9 cellular contexts compared by ENCODE assay signal in genomic region chrX:43349363-43349762, GRCh38.
A peak's percentile ranks its signal among the peaks of the same experiment; 100 is the strongest.
DNase-seq lines count a peak whose midpoint lies in the region; ATAC-seq, FAIRE-seq and TF ChIP-seq lines count a peak whose summit lies in the region.
"Had no signal": no experiment of that assay in that cellular context is flagged by ENCODE, and none has a peak within 500 bp of the region (broad histone marks: within the 10 kb centered on the region; RNA-seq: fewer than 3 reads in every experiment).

No MANE protein-coding gene starts in this region.

- DNase-seq in AG09309 (ENCODE audit: low read depth) (no peak), GM12891 (ENCODE audit: insufficient read length, low spot score) (no peak), RKO (ENCODE audit: low spot score) (peak; percentile 52), bronchial epithelial cell (ENCODE audit: low read depth) (peak; percentile 51), mucosa of gallbladder (ENCODE audit: low spot score) (peak; percentile 37), cortex of kidney (lab: John Stamatoyannopoulos, UW) (no peak)

- H3K36me3 ChIP-seq in bronchial epithelial cell (ENCODE audit: control insufficient read depth, insufficient read depth, low read length), result no peaks in the 10 kb centered on the region

- TF ChIP-seq CTCF in AG09309 (IDR thresholded peaks at IDR 0.05; ENCODE audit: control insufficient read depth, insufficient read depth, low read depth, low read length, missing control alignments), result peak; percentile 62
- peak; percentile 67 for TF ChIP-seq CTCF in bronchial epithelial cell (IDR thresholded peaks at IDR 0.05; ENCODE audit: insufficient read depth, low read length, severe bottlenecking)

- TF ChIP-seq POLR2A in GM12891 (IDR thresholded peaks at IDR 0.05; ENCODE audit: low read depth, low read length), result no peak

- ATAC-seq in HG03064 (IDR thresholded peaks at IDR 0.05; ENCODE audit: low read depth, unreplicated experiment), result peak; percentile 63
- ATAC-seq in GM18517 (IDR thresholded peaks at IDR 0.05; ENCODE audit: unreplicated experiment), result no peak

- no peak overlapping the region for H3K4me3 ChIP-seq in AG09309 (ENCODE audit: control insufficient read depth, low read depth, low read length)
- H3K4me3 ChIP-seq in bronchial epithelial cell (ENCODE audit: low read depth, low read length), result no peak overlapping the region

- FAIRE-seq in GM12891 (lab: Jason Lieb, UNC) (peak; percentile 82), bronchial epithelial cell (lab: Jason Lieb, UNC) (peak; percentile 80)
- FAIRE-seq: islet of Langerhans had no signal

- H3K27me3 ChIP-seq in bronchial epithelial cell (ENCODE audit: control insufficient read depth, insufficient read depth, low read length), result no peaks in the 10 kb centered on the region

TF ChIP-seq in GM12891, 5 proteins besides CTCF, POLR2A, EP300 and RAD21:
- TF ChIP-seq PAX5 (IDR thresholded peaks at IDR 0.05; ENCODE audit: insufficient read depth, low read length, severe bottlenecking) (no peak), POU2F2 (IDR thresholded peaks at IDR 0.05; ENCODE audit: low read depth, low read length) (no peak), SPI1 (IDR thresholded peaks at IDR 0.05; ENCODE audit: low read depth, low read length) (no peak), TAF1 (IDR thresholded peaks at IDR 0.05; ENCODE audit: low read depth, low read length) (no peak)

Comparison
In these comparisons a context has a peak if more than half of its experiments do, and no peak if none do; other contexts are left out.
1. DNase-seq: peak in RKO (single experiment), bronchial epithelial cell (single experiment) and mucosa of gallbladder (single experiment); none in AG09309 (single experiment), GM12891 (single experiment) and cortex of kidney (single experiment).